Comparison of ENCODE assay signal across 1 cellular context in the genomic region with DNA sequence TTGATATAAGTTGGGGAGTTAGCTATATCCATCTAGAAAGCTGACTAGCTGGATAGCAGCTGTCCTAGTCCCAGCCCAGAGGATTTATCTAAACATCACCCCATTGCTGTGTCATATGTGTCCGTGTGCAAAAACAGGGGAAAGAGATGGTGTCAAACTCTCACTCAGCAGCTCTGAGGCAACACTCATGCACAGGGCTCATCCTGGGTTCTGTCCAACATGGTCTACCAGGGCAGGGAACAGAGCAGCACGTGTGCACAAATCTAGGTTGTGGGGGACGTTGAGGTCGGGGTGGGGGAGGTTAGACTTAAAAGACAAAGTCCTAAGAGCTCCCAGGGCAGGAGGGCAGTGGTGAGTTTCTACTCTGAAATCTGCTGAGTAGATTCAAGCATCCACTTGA.
TF ChIP-seq lines count a peak whose summit lies in the region.

No MANE protein-coding gene starts in this region.

TF ChIP-seq in K562, 482 proteins besides CTCF, POLR2A, EP300 and RAD21:
- no peak for TF ChIP-seq ZNF586 (CRISPR knock-in tag; conservative IDR thresholded peaks at IDR 0.05)
- TF ChIP-seq ZKSCAN1 (IDR thresholded peaks at IDR 0.05; ENCODE audit: low read depth, low read length) = no peak
- TF ChIP-seq NELFE (IDR thresholded peaks at IDR 0.05; ENCODE audit: insufficient read depth, insufficient read length) = no peak
- TF ChIP-seq ZNF263 (CRISPR knock-in tag; IDR thresholded peaks at IDR 0.05; ENCODE audit: borderline replicate concordance) = 0 out of 2 replicates have a peak, but pooled peaks have one; percentile 28
- peak; percentile 25 for TF ChIP-seq MEIS2 (IDR thresholded peaks at IDR 0.05; ENCODE audit: partially characterized antibody)
- TF ChIP-seq DNMT1 (IDR thresholded peaks at IDR 0.05) = no peak
- TF ChIP-seq, protein P1, sequence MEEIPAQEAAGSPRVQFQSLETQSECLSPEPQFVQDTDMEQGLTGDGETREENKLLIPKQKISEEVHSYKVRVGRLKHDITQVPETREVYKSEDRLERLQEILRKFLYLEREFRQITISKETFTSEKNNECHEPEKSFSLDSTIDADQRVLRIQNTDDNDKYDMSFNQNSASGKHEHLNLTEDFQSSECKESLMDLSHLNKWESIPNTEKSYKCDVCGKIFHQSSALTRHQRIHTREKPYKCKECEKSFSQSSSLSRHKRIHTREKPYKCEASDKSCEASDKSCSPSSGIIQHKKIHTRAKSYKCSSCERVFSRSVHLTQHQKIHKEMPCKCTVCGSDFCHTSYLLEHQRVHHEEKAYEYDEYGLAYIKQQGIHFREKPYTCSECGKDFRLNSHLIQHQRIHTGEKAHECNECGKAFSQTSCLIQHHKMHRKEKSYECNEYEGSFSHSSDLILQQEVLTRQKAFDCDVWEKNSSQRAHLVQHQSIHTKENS (CRISPR knock-in tag; IDR thresholded peaks at IDR 0.05) = no peak
- 0 out of 2 replicates have a peak, but pooled peaks have one; percentile 5 for TF ChIP-seq TCF3 (CRISPR knock-in tag; IDR thresholded peaks at IDR 0.05)
- 0 out of 2 replicates have a peak, but pooled peaks have one; percentile 20 for TF ChIP-seq MYBL2 (IDR thresholded peaks at IDR 0.05; ENCODE audit: low read depth)
- TF ChIP-seq MYBL2 (CRISPR knock-in tag; IDR thresholded peaks at IDR 0.05; ENCODE audit: borderline replicate concordance) = no peak
- TF ChIP-seq, protein P2, sequence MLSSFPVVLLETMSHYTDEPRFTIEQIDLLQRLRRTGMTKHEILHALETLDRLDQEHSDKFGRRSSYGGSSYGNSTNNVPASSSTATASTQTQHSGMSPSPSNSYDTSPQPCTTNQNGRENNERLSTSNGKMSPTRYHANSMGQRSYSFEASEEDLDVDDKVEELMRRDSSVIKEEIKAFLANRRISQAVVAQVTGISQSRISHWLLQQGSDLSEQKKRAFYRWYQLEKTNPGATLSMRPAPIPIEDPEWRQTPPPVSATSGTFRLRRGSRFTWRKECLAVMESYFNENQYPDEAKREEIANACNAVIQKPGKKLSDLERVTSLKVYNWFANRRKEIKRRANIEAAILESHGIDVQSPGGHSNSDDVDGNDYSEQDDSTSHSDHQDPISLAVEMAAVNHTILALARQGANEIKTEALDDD (IDR thresholded peaks at IDR 0.05) = peak; percentile 18; the same call in 1 of the 2 replicates
- peak; percentile 13; the same call in 1 of the 2 replicates for TF ChIP-seq NFE2 (IDR thresholded peaks at IDR 0.05; ENCODE audit: low read depth)
- no peak for TF ChIP-seq MTF1 (CRISPR knock-in tag; IDR thresholded peaks at IDR 0.05; ENCODE audit: borderline replicate concordance)
- TF ChIP-seq, protein P3, sequence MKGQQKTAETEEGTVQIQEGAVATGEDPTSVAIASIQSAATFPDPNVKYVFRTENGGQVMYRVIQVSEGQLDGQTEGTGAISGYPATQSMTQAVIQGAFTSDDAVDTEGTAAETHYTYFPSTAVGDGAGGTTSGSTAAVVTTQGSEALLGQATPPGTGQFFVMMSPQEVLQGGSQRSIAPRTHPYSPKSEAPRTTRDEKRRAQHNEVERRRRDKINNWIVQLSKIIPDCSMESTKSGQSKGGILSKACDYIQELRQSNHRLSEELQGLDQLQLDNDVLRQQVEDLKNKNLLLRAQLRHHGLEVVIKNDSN (CRISPR knock-in tag; IDR thresholded peaks at IDR 0.05) = peak; percentile 44; the same call in 1 of the 2 replicates
- TF ChIP-seq BHLHE40 (IDR thresholded peaks at IDR 0.05; ENCODE audit: low read length) = 0 out of 2 replicates have a peak, but pooled peaks have one; percentile 25
- TF ChIP-seq, protein P4, sequence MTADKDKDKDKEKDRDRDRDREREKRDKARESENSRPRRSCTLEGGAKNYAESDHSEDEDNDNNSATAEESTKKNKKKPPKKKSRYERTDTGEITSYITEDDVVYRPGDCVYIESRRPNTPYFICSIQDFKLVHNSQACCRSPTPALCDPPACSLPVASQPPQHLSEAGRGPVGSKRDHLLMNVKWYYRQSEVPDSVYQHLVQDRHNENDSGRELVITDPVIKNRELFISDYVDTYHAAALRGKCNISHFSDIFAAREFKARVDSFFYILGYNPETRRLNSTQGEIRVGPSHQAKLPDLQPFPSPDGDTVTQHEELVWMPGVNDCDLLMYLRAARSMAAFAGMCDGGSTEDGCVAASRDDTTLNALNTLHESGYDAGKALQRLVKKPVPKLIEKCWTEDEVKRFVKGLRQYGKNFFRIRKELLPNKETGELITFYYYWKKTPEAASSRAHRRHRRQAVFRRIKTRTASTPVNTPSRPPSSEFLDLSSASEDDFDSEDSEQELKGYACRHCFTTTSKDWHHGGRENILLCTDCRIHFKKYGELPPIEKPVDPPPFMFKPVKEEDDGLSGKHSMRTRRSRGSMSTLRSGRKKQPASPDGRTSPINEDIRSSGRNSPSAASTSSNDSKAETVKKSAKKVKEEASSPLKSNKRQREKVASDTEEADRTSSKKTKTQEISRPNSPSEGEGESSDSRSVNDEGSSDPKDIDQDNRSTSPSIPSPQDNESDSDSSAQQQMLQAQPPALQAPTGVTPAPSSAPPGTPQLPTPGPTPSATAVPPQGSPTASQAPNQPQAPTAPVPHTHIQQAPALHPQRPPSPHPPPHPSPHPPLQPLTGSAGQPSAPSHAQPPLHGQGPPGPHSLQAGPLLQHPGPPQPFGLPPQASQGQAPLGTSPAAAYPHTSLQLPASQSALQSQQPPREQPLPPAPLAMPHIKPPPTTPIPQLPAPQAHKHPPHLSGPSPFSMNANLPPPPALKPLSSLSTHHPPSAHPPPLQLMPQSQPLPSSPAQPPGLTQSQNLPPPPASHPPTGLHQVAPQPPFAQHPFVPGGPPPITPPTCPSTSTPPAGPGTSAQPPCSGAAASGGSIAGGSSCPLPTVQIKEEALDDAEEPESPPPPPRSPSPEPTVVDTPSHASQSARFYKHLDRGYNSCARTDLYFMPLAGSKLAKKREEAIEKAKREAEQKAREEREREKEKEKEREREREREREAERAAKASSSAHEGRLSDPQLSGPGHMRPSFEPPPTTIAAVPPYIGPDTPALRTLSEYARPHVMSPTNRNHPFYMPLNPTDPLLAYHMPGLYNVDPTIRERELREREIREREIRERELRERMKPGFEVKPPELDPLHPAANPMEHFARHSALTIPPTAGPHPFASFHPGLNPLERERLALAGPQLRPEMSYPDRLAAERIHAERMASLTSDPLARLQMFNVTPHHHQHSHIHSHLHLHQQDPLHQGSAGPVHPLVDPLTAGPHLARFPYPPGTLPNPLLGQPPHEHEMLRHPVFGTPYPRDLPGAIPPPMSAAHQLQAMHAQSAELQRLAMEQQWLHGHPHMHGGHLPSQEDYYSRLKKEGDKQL (CRISPR knock-in tag; IDR thresholded peaks at IDR 0.05; ENCODE audit: borderline replicate concordance) = no peak
- TF ChIP-seq, protein P5, sequence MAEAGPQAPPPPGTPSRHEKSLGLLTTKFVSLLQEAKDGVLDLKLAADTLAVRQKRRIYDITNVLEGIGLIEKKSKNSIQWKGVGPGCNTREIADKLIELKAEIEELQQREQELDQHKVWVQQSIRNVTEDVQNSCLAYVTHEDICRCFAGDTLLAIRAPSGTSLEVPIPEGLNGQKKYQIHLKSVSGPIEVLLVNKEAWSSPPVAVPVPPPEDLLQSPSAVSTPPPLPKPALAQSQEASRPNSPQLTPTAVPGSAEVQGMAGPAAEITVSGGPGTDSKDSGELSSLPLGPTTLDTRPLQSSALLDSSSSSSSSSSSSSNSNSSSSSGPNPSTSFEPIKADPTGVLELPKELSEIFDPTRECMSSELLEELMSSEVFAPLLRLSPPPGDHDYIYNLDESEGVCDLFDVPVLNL (CRISPR knock-in tag; IDR thresholded peaks at IDR 0.05; ENCODE audit: low read depth) = no peak
- TF ChIP-seq PTRF (tag; IDR thresholded peaks at IDR 0.05) = no peak
- TF ChIP-seq ZNF316 (IDR thresholded peaks at IDR 0.05) = peak; percentile 38; the same call in 1 of the 2 replicates
- no peak for TF ChIP-seq TEAD4 (IDR thresholded peaks at IDR 0.05; ENCODE audit: low read length)
- 0 out of 2 replicates have a peak, but pooled peaks have one; percentile 18 for TF ChIP-seq TEAD4 (CRISPR knock-in tag; IDR thresholded peaks at IDR 0.05; ENCODE audit: borderline replicate concordance)
- TF ChIP-seq ZNF644 (tag; IDR thresholded peaks at IDR 0.05; ENCODE audit: low read depth) = no peak
